ENCODE assay signal across 14 cellular contexts in the genomic region with DNA sequence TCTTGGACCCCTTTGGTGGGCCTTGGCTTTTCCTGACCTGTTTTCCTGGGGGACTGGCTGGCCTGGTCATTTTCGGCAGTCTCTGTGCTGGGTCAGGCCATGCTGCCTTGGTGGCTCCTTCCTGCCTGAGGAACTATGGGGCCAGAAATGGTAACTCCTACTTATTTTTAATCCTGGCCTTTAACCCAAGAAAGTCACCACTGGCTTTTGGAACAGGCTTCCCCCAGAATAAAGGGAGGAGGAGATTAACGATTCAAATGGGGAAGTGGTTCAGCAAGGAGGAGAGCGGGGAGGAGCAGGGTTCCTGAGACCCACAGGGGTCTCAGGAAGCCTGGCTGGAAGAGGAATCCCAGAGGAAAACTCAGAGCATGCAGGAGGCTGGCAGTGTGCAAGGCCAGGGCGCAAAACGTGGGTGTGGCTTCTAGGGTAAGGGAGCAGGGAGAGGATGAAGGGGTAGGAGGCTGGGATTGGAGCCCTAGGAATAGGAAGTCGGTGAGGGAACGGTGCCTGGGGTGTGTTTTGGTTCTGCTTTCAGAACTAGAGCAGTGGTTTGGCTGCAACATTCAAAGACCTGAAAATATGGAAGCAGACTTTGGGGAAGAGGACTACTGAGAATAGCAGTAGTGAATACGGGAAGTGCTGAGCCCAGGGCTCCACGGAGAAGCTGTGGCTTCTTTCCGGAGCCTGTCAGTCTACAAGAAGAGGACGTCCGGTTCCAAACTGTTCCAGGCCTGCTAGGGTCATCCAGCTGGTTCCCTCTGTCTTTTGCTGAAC.
DNase-seq lines count a peak whose midpoint lies in the region; ATAC-seq and TF ChIP-seq lines count a peak whose summit lies in the region.
"Had no signal": no experiment of that assay in that cellular context is flagged by ENCODE, and none has a peak within 500 bp of the region (broad histone marks: within the 10 kb centered on the region; RNA-seq: fewer than 3 reads in every experiment).

No MANE protein-coding gene starts in this region.

- no peaks in the 10 kb centered on the region for H3K27me3 ChIP-seq in osteoblast (ENCODE audit: insufficient read depth, low read length)
- H3K27me3 ChIP-seq in WERI-Rb-1 (ENCODE audit: insufficient read depth, low read depth, severe bottlenecking), result peaks cover 55% of the 10 kb centered on the region
- H3K27me3 ChIP-seq: dorsolateral prefrontal cortex had no signal

- DNase-seq in Ammon's horn (ENCODE audit: low spot score) (peak; percentile 73), SIG-M5 (lab: John Stamatoyannopoulos, UW) (peak; percentile 86), Right ventricle myocardium superior (peak; percentile 74), osteoblast (ENCODE audit: insufficient read length, low spot score, missing footprints) (no peak), RPMI8226 (no peak), mesenteric fat pad (ENCODE audit: low spot score) (no peak), WERI-Rb-1 (no peak)
- DNase-seq: activated B cell treated with CpG ODN at 0.5 μM for 24 hours; activated T-cell treated with anti-CD3 and anti-CD28 coated beads, Interleukin-2, amount 50 U/mL, for 24 hours; NCI-H510A treated with DMSO at 0.1 percent for 48 hours had no signal

- peak overlapping the region; percentile 86 for H2AFZ ChIP-seq in osteoblast (ENCODE audit: low read length)

- H3K9me3 ChIP-seq in osteoblast (ENCODE audit: low read depth, low read length) (no peaks in the 10 kb centered on the region), WERI-Rb-1 (ENCODE audit: severe bottlenecking) (peaks cover 4% of the 10 kb centered on the region)
- H3K9me3 ChIP-seq: prostate gland, thoracic aorta had no signal

- H4K20me1 ChIP-seq in osteoblast (ENCODE audit: insufficient read depth, low read length), result no peaks in the 10 kb centered on the region

- H3K4me1 ChIP-seq in osteoblast (ENCODE audit: insufficient read depth, low read length), result no peaks in the 10 kb centered on the region
- H3K4me1 ChIP-seq: prostate gland had no signal

- ATAC-seq in Right ventricle myocardium superior (ENCODE audit: poor library complexity) (peak; percentile 88), GM18867 (IDR thresholded peaks at IDR 0.05; ENCODE audit: unreplicated experiment) (no peak)

- no peak overlapping the region for H3K4me2 ChIP-seq in osteoblast (ENCODE audit: insufficient read depth, low read length)

- H3K27ac ChIP-seq in osteoblast (ENCODE audit: low read depth, low read length), result no peak overlapping the region
- no peak overlapping the region for H3K27ac ChIP-seq in WERI-Rb-1
- H3K27ac ChIP-seq: prostate gland, thoracic aorta had no signal

- no peaks in the 10 kb centered on the region for H3K36me3 ChIP-seq in osteoblast (ENCODE audit: insufficient read depth, low read length)
- no peaks in the 10 kb centered on the region for H3K36me3 ChIP-seq in WERI-Rb-1
- H3K36me3 ChIP-seq: prostate gland, thoracic aorta had no signal

- intact Hi-C loops in Right ventricle myocardium superior (cut with DNase I), result no loop called here

- no peak for TF ChIP-seq CTCF in osteoblast (IDR thresholded peaks at IDR 0.05; ENCODE audit: extremely low read depth, low read depth, low read length)
- no peak for TF ChIP-seq CTCF in WERI-Rb-1 (IDR thresholded peaks at IDR 0.05; ENCODE audit: low read depth, low read length)

- H3K4me3 ChIP-seq in osteoblast (ENCODE audit: insufficient read depth, low read length) (no peak overlapping the region), WERI-Rb-1 (ENCODE audit: low read depth, low read length) (no peak overlapping the region)
- H3K4me3 ChIP-seq: dorsolateral prefrontal cortex, prostate gland, thoracic aorta had no signal

- H3K79me2 ChIP-seq in osteoblast (ENCODE audit: insufficient read depth, low read length), result no peaks in the 10 kb centered on the region

Comparison
In these comparisons a context has a peak if more than half of its experiments do, and no peak if none do; other contexts are left out.
1. DNase-seq: peak in Ammon's horn (single experiment), SIG-M5 (single experiment) and Right ventricle myocardium superior (single experiment); none in osteoblast (single experiment), RPMI8226 (single experiment), mesenteric fat pad (single experiment) and WERI-Rb-1 (single experiment).